24 cellular contexts compared by ENCODE assay signal in the genomic region with DNA sequence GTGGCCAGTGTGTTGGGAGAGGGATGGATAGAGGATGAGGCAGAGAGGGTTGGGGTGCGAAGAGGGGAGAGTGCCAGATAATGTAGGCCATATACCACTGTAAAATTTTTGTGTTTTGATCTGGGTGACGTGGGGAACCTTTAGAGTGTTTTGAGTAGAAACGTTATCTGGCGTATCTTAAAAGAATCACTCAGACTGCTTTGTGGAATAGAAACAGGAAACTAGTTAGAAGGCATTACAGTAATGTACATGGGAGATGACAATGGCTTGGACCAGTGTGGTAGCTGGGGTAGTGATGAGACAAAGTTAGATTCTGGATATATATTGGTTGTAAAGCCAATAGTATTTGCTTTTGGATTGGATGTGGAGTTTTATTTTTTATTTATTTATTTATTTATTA. TPM values are rescaled to one million over a fixed set of nuclear protein-coding genes. Genes with fewer than 3 reads are reported as not detected.
A peak's percentile ranks its signal among the peaks of the same experiment; 100 is the strongest.
DNase-seq lines count a peak whose midpoint lies in the region; ATAC-seq and TF ChIP-seq lines count a peak whose summit lies in the region.
"Had no signal": no experiment of that assay in that cellular context is flagged by ENCODE, and none has a peak within 500 bp of the region (broad histone marks: within the 10 kb centered on the region; RNA-seq: fewer than 3 reads in every experiment).

No MANE protein-coding gene starts in this region.

- peaks cover 60% of the 10 kb centered on the region for H3K36me3 Mint-ChIP-seq in activated T-cell treated with anti-CD3 and anti-CD28 coated beads, Interleukin-2, amount 50 U/mL, for 24 hours (ENCODE audit: low read depth)
- H3K36me3 Mint-ChIP-seq in activated naive CD8-positive, alpha-beta T cell treated with anti-CD3 and anti-CD28 coated beads, Interleukin-2, amount 50 U/mL, for 24 hours (ENCODE audit: low read depth) = peaks cover 45% of the 10 kb centered on the region
- H3K36me3 Mint-ChIP-seq in progenitor cell of endocrine pancreas (ENCODE audit: insufficient read depth) = peaks cover 27% of the 10 kb centered on the region

- peak overlapping the region; percentile 20; the same call in 1 of the 2 replicates for H3K27ac ChIP-seq in PC-3 (ENCODE audit: low read length)
- H3K27ac ChIP-seq: left lung had no signal

- no peaks in the 10 kb centered on the region for H3K9me2 ChIP-seq in PC-3 (replicated peaks; ENCODE audit: low read length)

- intact Hi-C loops in PC-3 (cut with micrococcal nuclease) = no loop called here

- H3K9me3 ChIP-seq in PC-3 (ENCODE audit: low read length) = no peaks in the 10 kb centered on the region
- H3K9me3 ChIP-seq: BE2C, left lung had no signal

- H3K27ac Mint-ChIP-seq in activated T-cell treated with anti-CD3 and anti-CD28 coated beads, Interleukin-2, amount 50 U/mL, for 24 hours = peak overlapping the region; percentile 29
- H3K27ac Mint-ChIP-seq in activated naive CD8-positive, alpha-beta T cell treated with anti-CD3 and anti-CD28 coated beads, Interleukin-2, amount 50 U/mL, for 24 hours = no peak overlapping the region
- peak overlapping the region; percentile 47 for H3K27ac Mint-ChIP-seq in progenitor cell of endocrine pancreas
- H3K27ac Mint-ChIP-seq: H9; stimulated activated naive CD8-positive, alpha-beta T cell treated with anti-CD3 and anti-CD28 coated beads, Interleukin-15, Interleukin-2, amounts not matched to agents 100 ng/mL and 50 ng/mL, for 24 hours had no signal

- no peak overlapping the region for H3K4me2 ChIP-seq in PC-3 (ENCODE audit: low read length)

- CTCF ChIA-PET in PC-3 (lab: Charles Lee) = no interaction called here

- no peak for DNase-seq in activated T-cell treated with anti-CD3 and anti-CD28 coated beads, Interleukin-2, amount 50 U/mL, for 24 hours
- no peak for DNase-seq in activated T-cell treated with anti-CD3 and anti-CD28 coated beads, Interleukin-2, amount 50 U/mL, for 48 hours
- DNase-seq in PC-3 (no peak), progenitor cell of endocrine pancreas (ENCODE audit: low spot score, unreplicated experiment) (no peak), NCI-H2171 (lab: John Stamatoyannopoulos, UW) (no peak), NCI-H524 treated with DMSO at 0.1 percent for 48 hours (lab: John Stamatoyannopoulos, UW) (no peak)
- no peak for DNase-seq in activated naive CD8-positive, alpha-beta T cell treated with anti-CD3 and anti-CD28 coated beads, Interleukin-2, amount 50 U/mL, for 24 hours
- DNase-seq: ACHN; activated CD4-positive, CD25-positive, alpha-beta regulatory T cell treated with anti-CD3 and anti-CD28 coated beads, Interleukin-2, amount 50 U/mL, for 72 hours; BE2C; DND-41; H9; left lung; naive B cell; NCI-H1092 treated with DMSO at 0.1 percent for 48 hours; NCI-H1930; NCI-H526 had no signal

- no peak overlapping the region for H3K4me3 ChIP-seq in PC-3 (ENCODE audit: low read length)
- H3K4me3 ChIP-seq: left lung had no signal

- H3K36me3 ChIP-seq in PC-3 (ENCODE audit: low read depth, low read length) = peaks cover 12% of the 10 kb centered on the region

- peaks cover 44% of the 10 kb centered on the region for H3K79me2 ChIP-seq in PC-3 (ENCODE audit: low read length)

- H3K9ac ChIP-seq in PC-3 (ENCODE audit: low read length) = no peak overlapping the region; the same call in 1 of the 2 replicates

- POLR2A ChIA-PET in PC-3 (lab: Charles Lee; ENCODE audit: unreplicated experiment) = no interaction called here

- H2AFZ ChIP-seq in PC-3 (ENCODE audit: low read length) = no peak overlapping the region

- H4K20me1 ChIP-seq in PC-3 (ENCODE audit: low read length) = no peaks in the 10 kb centered on the region

- no peak overlapping the region for H3K4me3 Mint-ChIP-seq in activated T-cell treated with anti-CD3 and anti-CD28 coated beads, Interleukin-2, amount 50 U/mL, for 24 hours
- H3K4me3 Mint-ChIP-seq in activated naive CD8-positive, alpha-beta T cell treated with anti-CD3 and anti-CD28 coated beads, Interleukin-2, amount 50 U/mL, for 24 hours = no peak overlapping the region
- H3K4me3 Mint-ChIP-seq in progenitor cell of endocrine pancreas (ENCODE audit: low read depth) = no peak overlapping the region
- H3K4me3 Mint-ChIP-seq: H9; naive B cell; stimulated activated naive CD8-positive, alpha-beta T cell treated with anti-CD3 and anti-CD28 coated beads, Interleukin-15, Interleukin-2, amounts not matched to agents 100 ng/mL and 50 ng/mL, for 24 hours had no signal

- no TSS peak for BruUV-seq in PC-3 (replicated peaks; lab: Mats Ljungman, UMichigan)

- peaks cover 7% of the 10 kb centered on the region for H3F3A ChIP-seq in PC-3 (ENCODE audit: low read length, unreplicated experiment)

- peaks cover 12% of the 10 kb centered on the region for H3K4me1 Mint-ChIP-seq in activated T-cell treated with anti-CD3 and anti-CD28 coated beads, Interleukin-2, amount 50 U/mL, for 24 hours (ENCODE audit: low read depth)
- peaks cover 6% of the 10 kb centered on the region for H3K4me1 Mint-ChIP-seq in activated naive CD8-positive, alpha-beta T cell treated with anti-CD3 and anti-CD28 coated beads, Interleukin-2, amount 50 U/mL, for 24 hours
- H3K4me1 Mint-ChIP-seq in progenitor cell of endocrine pancreas (ENCODE audit: low read depth) = no peaks in the 10 kb centered on the region
- H3K4me1 Mint-ChIP-seq: H9 had no signal

- peaks cover 41% of the 10 kb centered on the region for H3K4me1 ChIP-seq in PC-3 (ENCODE audit: insufficient read depth, low read length)
- H3K4me1 ChIP-seq: BE2C had no signal

- no peaks in the 10 kb centered on the region for H3K27me3 Mint-ChIP-seq in activated T-cell treated with anti-CD3 and anti-CD28 coated beads, Interleukin-2, amount 50 U/mL, for 24 hours
- H3K27me3 Mint-ChIP-seq in activated naive CD8-positive, alpha-beta T cell treated with anti-CD3 and anti-CD28 coated beads, Interleukin-2, amount 50 U/mL, for 24 hours = no peaks in the 10 kb centered on the region
- no peaks in the 10 kb centered on the region for H3K27me3 Mint-ChIP-seq in progenitor cell of endocrine pancreas
- H3K27me3 Mint-ChIP-seq: naive B cell; stimulated activated naive CD8-positive, alpha-beta T cell treated with anti-CD3 and anti-CD28 coated beads, Interleukin-15, Interleukin-2, amounts not matched to agents 100 ng/mL and 50 ng/mL, for 24 hours had no signal

- no peak for TF ChIP-seq CTCF in PC-3 (conservative IDR thresholded peaks at IDR 0.05; ENCODE audit: low read depth, low read length)
- TF ChIP-seq CTCF in progenitor cell of endocrine pancreas (IDR thresholded peaks at IDR 0.05; ENCODE audit: unreplicated experiment) = no peak

- ATAC-seq in PC-3 (no peak), HG03025 (IDR thresholded peaks at IDR 0.05; ENCODE audit: low FRiP score, unreplicated experiment) (no peak)
- ATAC-seq in activated naive CD8-positive, alpha-beta T cell treated with anti-CD3 and anti-CD28 coated beads, Interleukin-2, amount 50 U/mL, for 24 hours = peak; percentile 33
- ATAC-seq: left lung had no signal

- H3K27me3 ChIP-seq in PC-3 (ENCODE audit: low read length) = no peaks in the 10 kb centered on the region
- H3K27me3 ChIP-seq: BE2C, left lung had no signal

- no peaks in the 10 kb centered on the region for H3K9me3 Mint-ChIP-seq in activated T-cell treated with anti-CD3 and anti-CD28 coated beads, Interleukin-2, amount 50 U/mL, for 24 hours
- no peaks in the 10 kb centered on the region for H3K9me3 Mint-ChIP-seq in activated naive CD8-positive, alpha-beta T cell treated with anti-CD3 and anti-CD28 coated beads, Interleukin-2, amount 50 U/mL, for 24 hours
- H3K9me3 Mint-ChIP-seq in progenitor cell of endocrine pancreas (ENCODE audit: low read depth) = peaks cover 11% of the 10 kb centered on the region
- H3K9me3 Mint-ChIP-seq: stimulated activated naive CD8-positive, alpha-beta T cell treated with anti-CD3 and anti-CD28 coated beads, Interleukin-15, Interleukin-2, amounts not matched to agents 100 ng/mL and 50 ng/mL, for 24 hours had no signal

RNA-seq across cellular contexts. Expression of gene ATF1, which starts 20.6 kb away (rescaled TPM):
- 46.7 and 67.2 TPM in 2 replicates for total RNA-seq in PC-3 (2014; rRNA removed)
- total RNA-seq in progenitor cell of endocrine pancreas = 30.1 and 32.1 TPM in 2 replicates

RNA-seq across cellular contexts. Expression of gene TMPRSS12, which starts 58.2 kb away (rescaled TPM):
- not detected in 2 replicates for total RNA-seq in PC-3 (2014; rRNA removed)
- not detected in 2 replicates for total RNA-seq in progenitor cell of endocrine pancreas
- total RNA-seq: activated CD8-positive, alpha-beta memory T cell treated with anti-CD3 and anti-CD28 coated beads for 36 hours; dermis microvascular lymphatic vessel endothelial cell; H9; left lung; osteocyte; renal cortical epithelial cell; skeletal muscle tissue had no signal
